Comparison of ENCODE assay signal across 16 cellular contexts in the genomic region with DNA sequence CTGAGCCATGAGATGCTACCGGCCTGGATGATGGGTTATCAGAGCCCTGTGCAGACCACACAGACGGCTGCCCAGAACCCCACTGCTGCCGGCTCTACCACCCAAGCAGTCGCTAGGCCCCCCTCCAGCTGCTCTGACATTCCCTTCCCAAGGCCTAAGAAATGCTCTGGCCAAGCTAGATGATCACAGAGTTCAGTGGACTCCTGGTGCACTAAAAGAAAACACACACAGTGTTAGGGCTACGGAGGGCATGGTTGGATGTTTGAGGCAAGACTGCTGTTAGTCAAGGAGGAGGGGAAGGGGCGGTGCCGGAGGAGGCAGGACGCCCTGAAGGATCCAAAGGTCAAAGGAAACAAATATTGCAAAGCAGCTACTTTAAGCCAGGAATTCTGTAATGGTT.
A peak's percentile ranks its signal among the peaks of the same experiment; 100 is the strongest.
DNase-seq lines count a peak whose midpoint lies in the region; ATAC-seq, FAIRE-seq and TF ChIP-seq lines count a peak whose summit lies in the region.
"Had no signal": no experiment of that assay in that cellular context is flagged by ENCODE, and none has a peak within 500 bp of the region (broad histone marks: within the 10 kb centered on the region; RNA-seq: fewer than 3 reads in every experiment).

No MANE protein-coding gene starts in this region.

- H3K27ac ChIP-seq in colonic mucosa (no peak overlapping the region), liver (ENCODE audit: low read depth in 1 of 2, low read length in 2 of 2) (no peak overlapping the region), small intestine (ENCODE audit: low read depth in 1 of 2, low read length in 1 of 2) (peak overlapping the region; percentile 44 to 50), vagina (no peak overlapping the region)

- H3K36me3 ChIP-seq in H7 (replicated peaks; ENCODE audit: control insufficient read depth, insufficient read depth, low read length) (no peaks in the 10 kb centered on the region), colonic mucosa (no peaks in the 10 kb centered on the region), liver (ENCODE audit: control insufficient read depth in 4 of 4, insufficient read depth in 3 of 4, low read depth in 1 of 4, low read length in 3 of 4) (no peaks in the 10 kb centered on the region), small intestine (ENCODE audit: control insufficient read depth in 2 of 2, insufficient read depth in 2 of 2, low read length in 2 of 2) (no peaks in the 10 kb centered on the region), vagina (no peaks in the 10 kb centered on the region)

- intact Hi-C loops in colonic mucosa (cut with DNase I): no loop called here
- intact Hi-C loops in vagina (cut with DNase I): no loop called here

- no peak overlapping the region for H3K4me3 ChIP-seq in H7 (ENCODE audit: insufficient read depth, low read depth, low read length)
- no peak overlapping the region for H3K4me3 ChIP-seq in colonic mucosa
- H3K4me3 ChIP-seq in liver (ENCODE audit: low read depth in 1 of 3, low read length in 3 of 3): no peak overlapping the region
- no peak overlapping the region for H3K4me3 ChIP-seq in small intestine (ENCODE audit: low read depth in 1 of 2, low read length in 2 of 2)
- H3K4me3 ChIP-seq in vagina: no peak overlapping the region

- TF ChIP-seq POLR2A in vagina (IDR thresholded peaks at IDR 0.05): no peak

- H3K4me1 ChIP-seq in colonic mucosa (no peaks in the 10 kb centered on the region), liver (ENCODE audit: control insufficient read depth in 4 of 4, insufficient read depth in 4 of 4, low read length in 3 of 4) (peaks cover 0 to 12% (median 4%) of the 10 kb centered on the region in 4 donors), small intestine (ENCODE audit: control insufficient read depth in 2 of 2, insufficient read depth in 1 of 2, low read depth in 1 of 2, low read length in 1 of 2) (peaks cover 3 to 7% of the 10 kb centered on the region in 2 donors), vagina (no peaks in the 10 kb centered on the region)

- WGBS in liver: 60% methylated on average over 8 of the region's 8 CpGs
- WGBS in small intestine, 3 donors: 35 to 54% (median 52%) methylated on average over 8 of the region's 8 CpGs

- TF ChIP-seq CTCF in colonic mucosa (IDR thresholded peaks at IDR 0.05) (no peak), liver (IDR thresholded peaks at IDR 0.05; ENCODE audit: low read depth, low read length, missing input control) (no peak), vagina (IDR thresholded peaks at IDR 0.05) (no peak)

- no peaks in the 10 kb centered on the region for H3K27me3 ChIP-seq in H7 (ENCODE audit: control insufficient read depth, insufficient read depth, low read length)
- no peaks in the 10 kb centered on the region for H3K27me3 ChIP-seq in colonic mucosa
- no peaks in the 10 kb centered on the region for H3K27me3 ChIP-seq in liver (ENCODE audit: control insufficient read depth in 4 of 4, insufficient read depth in 4 of 4, low read length in 3 of 4)
- no peaks in the 10 kb centered on the region for H3K27me3 ChIP-seq in small intestine (ENCODE audit: control insufficient read depth in 2 of 2, insufficient read depth in 2 of 2, low read length in 2 of 2)
- H3K27me3 ChIP-seq in vagina: no peaks in the 10 kb centered on the region

- ATAC-seq in HG03175 (IDR thresholded peaks at IDR 0.05; ENCODE audit: unreplicated experiment): no peak
- ATAC-seq: HCT116 had no signal

- peak; percentile 34 for DNase-seq in H7
- peak; percentile 80 for DNase-seq in colonic mucosa
- peak; percentile 91 for DNase-seq in small intestine
- DNase-seq in NCI-H146 (lab: John Stamatoyannopoulos, UW): no peak
- no peak for DNase-seq in DMS 273 (lab: John Stamatoyannopoulos, UW; ENCODE audit: unreplicated experiment)
- DNase-seq in vagina (ENCODE audit: extremely low spot score in 2 of 2): no peak
- DNase-seq: Calu3; CD4-positive, CD25-positive, alpha-beta regulatory T cell; KG1; NCI-H1436 treated with DMSO at 0.1 percent for 48 hours; NCI-H2081 treated with DMSO at 0.1 percent for 48 hours; NCI-H510A; SHP77 treated with DMSO at 0.1 percent for 48 hours had no signal

- FAIRE-seq in small intestine (lab: Jason Lieb, UNC): no peak

- TF ChIP-seq RAD21 in liver (IDR thresholded peaks at IDR 0.05): peak in 1 of 2 donors; percentile 28

- peak overlapping the region in 1 of 2 donors; percentile 26 for H3K9ac ChIP-seq in colonic mucosa (ENCODE audit: low read depth in 2 of 2, low read length in 2 of 2)
- H3K9ac ChIP-seq in liver (ENCODE audit: low read depth in 1 of 2, low read length in 2 of 2): no peak overlapping the region

- H3K9me3 ChIP-seq in colonic mucosa (no peaks in the 10 kb centered on the region), liver (ENCODE audit: control insufficient read depth in 4 of 4, low read length in 3 of 4) (no peaks in the 10 kb centered on the region), small intestine (ENCODE audit: control insufficient read depth, low read depth) (no peaks in the 10 kb centered on the region), vagina (no peaks in the 10 kb centered on the region)

TF ChIP-seq in liver, 16 proteins besides CTCF, POLR2A, EP300 and RAD21:
- TF ChIP-seq SP1 (IDR thresholded peaks at IDR 0.05) (peak; percentile 70), RXRA (IDR thresholded peaks at IDR 0.05) (peak; percentile 31 to 60), HNF4G (IDR thresholded peaks at IDR 0.05) (peak; percentile 36), NR2F2 (IDR thresholded peaks at IDR 0.05) (peak; percentile 17), HNF4A (conservative IDR thresholded peaks at IDR 0.05) (peak; percentile 65 to 83)
- TF ChIP-seq, protein P1, sequence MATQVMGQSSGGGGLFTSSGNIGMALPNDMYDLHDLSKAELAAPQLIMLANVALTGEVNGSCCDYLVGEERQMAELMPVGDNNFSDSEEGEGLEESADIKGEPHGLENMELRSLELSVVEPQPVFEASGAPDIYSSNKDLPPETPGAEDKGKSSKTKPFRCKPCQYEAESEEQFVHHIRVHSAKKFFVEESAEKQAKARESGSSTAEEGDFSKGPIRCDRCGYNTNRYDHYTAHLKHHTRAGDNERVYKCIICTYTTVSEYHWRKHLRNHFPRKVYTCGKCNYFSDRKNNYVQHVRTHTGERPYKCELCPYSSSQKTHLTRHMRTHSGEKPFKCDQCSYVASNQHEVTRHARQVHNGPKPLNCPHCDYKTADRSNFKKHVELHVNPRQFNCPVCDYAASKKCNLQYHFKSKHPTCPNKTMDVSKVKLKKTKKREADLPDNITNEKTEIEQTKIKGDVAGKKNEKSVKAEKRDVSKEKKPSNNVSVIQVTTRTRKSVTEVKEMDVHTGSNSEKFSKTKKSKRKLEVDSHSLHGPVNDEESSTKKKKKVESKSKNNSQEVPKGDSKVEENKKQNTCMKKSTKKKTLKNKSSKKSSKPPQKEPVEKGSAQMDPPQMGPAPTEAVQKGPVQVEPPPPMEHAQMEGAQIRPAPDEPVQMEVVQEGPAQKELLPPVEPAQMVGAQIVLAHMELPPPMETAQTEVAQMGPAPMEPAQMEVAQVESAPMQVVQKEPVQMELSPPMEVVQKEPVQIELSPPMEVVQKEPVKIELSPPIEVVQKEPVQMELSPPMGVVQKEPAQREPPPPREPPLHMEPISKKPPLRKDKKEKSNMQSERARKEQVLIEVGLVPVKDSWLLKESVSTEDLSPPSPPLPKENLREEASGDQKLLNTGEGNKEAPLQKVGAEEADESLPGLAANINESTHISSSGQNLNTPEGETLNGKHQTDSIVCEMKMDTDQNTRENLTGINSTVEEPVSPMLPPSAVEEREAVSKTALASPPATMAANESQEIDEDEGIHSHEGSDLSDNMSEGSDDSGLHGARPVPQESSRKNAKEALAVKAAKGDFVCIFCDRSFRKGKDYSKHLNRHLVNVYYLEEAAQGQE (IDR thresholded peaks at IDR 0.05): no peak

Comparison
In these comparisons a context has a peak if more than half of its experiments do, and no peak if none do; other contexts are left out.
1. DNase-seq: peak in H7 (single experiment), colonic mucosa (single experiment) and small intestine (single experiment); none in NCI-H146 (single experiment), DMS 273 (single experiment) and vagina (0 of 2).
2. H3K27ac ChIP-seq: peak in small intestine (2 of 2); none in colonic mucosa (single experiment), liver (0 of 2) and vagina (single experiment).